12 cellular contexts compared by ENCODE assay signal in genomic region chr9:20065076-20065475, GRCh38.
DNase-seq lines count a peak whose midpoint lies in the region; ATAC-seq, FAIRE-seq and TF ChIP-seq lines count a peak whose summit lies in the region.
"Had no signal": no experiment of that assay in that cellular context is flagged by ENCODE, and none has a peak within 500 bp of the region (broad histone marks: within the 10 kb centered on the region; RNA-seq: fewer than 3 reads in every experiment).

No MANE protein-coding gene starts in this region.

- no peaks in the 10 kb centered on the region for H3K27me3 Mint-ChIP-seq in neural crest cell (ENCODE audit: low read depth)

- H2AFZ ChIP-seq in endothelial cell of umbilical vein (ENCODE audit: low read depth, low read length) = no peak overlapping the region

- H4K20me1 ChIP-seq in BLaER1 (no peaks in the 10 kb centered on the region), endothelial cell of umbilical vein (replicated peaks; ENCODE audit: control insufficient read depth, extremely low read depth, insufficient read depth, low read length) (no peaks in the 10 kb centered on the region)

- FAIRE-seq in endothelial cell of umbilical vein (lab: Jason Lieb, UNC) = no peak
- FAIRE-seq: H54 had no signal

- H3K9me3 Mint-ChIP-seq in neural crest cell = peaks cover 6% of the 10 kb centered on the region
- H3K9me3 Mint-ChIP-seq: CD8-positive, alpha-beta T cell had no signal

- no peak for ATAC-seq in GM19463 (IDR thresholded peaks at IDR 0.05; ENCODE audit: unreplicated experiment)
- ATAC-seq: CD8-positive, alpha-beta T cell had no signal

- H3K4me1 Mint-ChIP-seq in neural crest cell = peaks cover 25% of the 10 kb centered on the region

- H3K4me3 Mint-ChIP-seq in neural crest cell = no peak overlapping the region
- H3K4me3 Mint-ChIP-seq: CD8-positive, alpha-beta T cell had no signal

- POLR2A ChIA-PET in endothelial cell of umbilical vein (lab: Charles Lee) = no interaction called here

- H3K9me1 ChIP-seq in endothelial cell of umbilical vein (replicated peaks; ENCODE audit: control insufficient read depth, extremely low read depth, insufficient read depth, low read length) = no peaks in the 10 kb centered on the region

- intact Hi-C loops in endothelial cell of umbilical vein (cut with micrococcal nuclease) = no loop called here

- TF ChIP-seq CTCF in endothelial cell of umbilical vein (IDR thresholded peaks at IDR 0.05; ENCODE audit: extremely low read depth in 1 of 2, insufficient read depth in 1 of 2, low read depth in 1 of 2, low read length in 2 of 2) = no peak
- no peak for TF ChIP-seq CTCF in neural crest cell (conservative IDR thresholded peaks at IDR 0.05)

- no peak for TF ChIP-seq POLR2A in endothelial cell of umbilical vein (IDR thresholded peaks at IDR 0.05; ENCODE audit: low read depth, low read length)

- H3K4me3 ChIP-seq in BLaER1 (no peak overlapping the region), endothelial cell of umbilical vein (replicated peaks in 1 of 3; ENCODE audit: insufficient read depth in 1 of 3, low read depth in 1 of 3, low read length in 3 of 3) (no peak overlapping the region)

- H3K4me2 ChIP-seq in BLaER1 (peak overlapping the region; percentile 77), endothelial cell of umbilical vein (ENCODE audit: insufficient read depth, low read length) (no peak overlapping the region)

- peak overlapping the region; percentile 63 for H3K27ac ChIP-seq in BLaER1
- H3K27ac ChIP-seq in endothelial cell of umbilical vein (ENCODE audit: insufficient read depth, low read depth, low read length) = no peak overlapping the region

- no peaks in the 10 kb centered on the region for H3K79me2 ChIP-seq in endothelial cell of umbilical vein (ENCODE audit: control insufficient read depth, insufficient read depth, low read length)

- H3K27me3 ChIP-seq in BLaER1 (no peaks in the 10 kb centered on the region), endothelial cell of umbilical vein (ENCODE audit: control insufficient read depth in 2 of 2, insufficient read depth in 2 of 2, low read length in 2 of 2) (peaks cover 0 to 2% of the 10 kb centered on the region in 2 experiments)

- dilution Hi-C loops in endothelial cell of umbilical vein (cut with MboI; ENCODE audit: extremely low pct_ligation_motif_present, low sequenced_read_pairs) = no loop called here

- H3K4me1 ChIP-seq in BLaER1 (peaks cover 43% of the 10 kb centered on the region), endothelial cell of umbilical vein (ENCODE audit: control insufficient read depth, extremely low read depth, insufficient read depth, low read length) (no peaks in the 10 kb centered on the region)

- peaks cover 5% of the 10 kb centered on the region for H3K9me3 ChIP-seq in BLaER1
- no peaks in the 10 kb centered on the region for H3K9me3 ChIP-seq in endothelial cell of umbilical vein (replicated peaks; ENCODE audit: control insufficient read depth, insufficient read depth, low read length)

- H3K36me3 Mint-ChIP-seq in neural crest cell (ENCODE audit: low read depth) = no peaks in the 10 kb centered on the region
- H3K36me3 Mint-ChIP-seq: CD8-positive, alpha-beta T cell had no signal

- BruUV-seq in endothelial cell of umbilical vein (replicated peaks; lab: Mats Ljungman, UMichigan) = no TSS peak

- peak overlapping the region; percentile 2 for H3K27ac Mint-ChIP-seq in neural crest cell (ENCODE audit: unreplicated experiment)
- H3K27ac Mint-ChIP-seq: CD8-positive, alpha-beta T cell had no signal

- CTCF ChIA-PET in endothelial cell of umbilical vein (lab: Charles Lee) = interaction anchor here (0.9 kb wide), 1 partner anchor 118 kb away, joined by 4 read pairs; no protein-coding TSS in a partner anchor

- DNase-seq in NAMALWA (ENCODE audit: low spot score) (peak; percentile 9), endothelial cell of umbilical vein (ENCODE audit: low read depth, low spot score) (peak; percentile 14), neural crest cell (ENCODE audit: low read depth, low spot score) (no peak), globus pallidus (ENCODE audit: low spot score) (no peak)
- no peak for DNase-seq in activated CD4-positive, alpha-beta T cell treated with anti-CD3 and anti-CD28 coated beads, Interleukin-2, amount 50 U/mL, for 1 hour
- DNase-seq: ACHN; CD8-positive, alpha-beta T cell; KG1; SHP77 treated with DMSO at 0.1 percent for 48 hours had no signal

- H3K9ac ChIP-seq in BLaER1 = peak overlapping the region; percentile 43; the same call in 1 of the 2 replicates
- no peak overlapping the region for H3K9ac ChIP-seq in endothelial cell of umbilical vein (replicated peaks; ENCODE audit: extremely low read depth, insufficient read depth, low read length)

- H3K36me3 ChIP-seq in BLaER1 (no peaks in the 10 kb centered on the region), endothelial cell of umbilical vein (ENCODE audit: control insufficient read depth in 2 of 2, extremely low read depth in 1 of 2, insufficient read depth in 2 of 2, low read length in 2 of 2) (no peaks in the 10 kb centered on the region)

TF ChIP-seq in endothelial cell of umbilical vein, 7 proteins besides CTCF, POLR2A, EP300 and RAD21:
- TF ChIP-seq EZH2 (IDR thresholded peaks at IDR 0.05; ENCODE audit: borderline replicate concordance, low read depth, low read length, severe bottlenecking) (no peak), JUN (IDR thresholded peaks at IDR 0.05; ENCODE audit: borderline replicate concordance, insufficient read depth, insufficient read length, low read depth) (no peak), MAX (IDR thresholded peaks at IDR 0.05; ENCODE audit: insufficient read depth, insufficient read length) (no peak), GATA2 (IDR thresholded peaks at IDR 0.05; ENCODE audit: insufficient read depth, insufficient read length, low read depth, low read length) (no peak), FOS (IDR thresholded peaks at IDR 0.05; ENCODE audit: borderline replicate concordance, insufficient read depth, low read length) (no peak), MYC (IDR thresholded peaks at IDR 0.05; ENCODE audit: low read depth, low read length) (no peak), POLR2AphosphoS5 (IDR thresholded peaks at IDR 0.05; ENCODE audit: insufficient read depth, low read depth, low read length) (no peak)

Comparison
In these comparisons a context has a peak if more than half of its experiments do, and no peak if none do; other contexts are left out.
1. DNase-seq: peak in NAMALWA (single experiment) and endothelial cell of umbilical vein (single experiment); none in neural crest cell (single experiment), globus pallidus (single experiment) and activated CD4-positive, alpha-beta T cell treated with anti-CD3 and anti-CD28 coated beads, Interleukin-2, amount 50 U/mL, for 1 hour (single experiment).